Comparison of ENCODE assay signal across 1 cellular context in genomic region chr3:142586803-142587406, GRCh38.
TF ChIP-seq lines count a peak whose summit lies in the region.

No MANE protein-coding gene starts in this region.

TF ChIP-seq in HEK293, 187 proteins besides CTCF, POLR2A, EP300 and RAD21 (continued from another document):
- no peak for TF ChIP-seq HOXD13 (CRISPR knock-in tag; IDR thresholded peaks at IDR 0.05; ENCODE audit: borderline replicate concordance)
